In genomic region chr10:30151581-30152389, GRCh38 we compare ENCODE assay signal across 10 cellular contexts.
DNase-seq lines count a peak whose midpoint lies in the region; ATAC-seq, FAIRE-seq and TF ChIP-seq lines count a peak whose summit lies in the region.
"Had no signal": no experiment of that assay in that cellular context is flagged by ENCODE, and none has a peak within 500 bp of the region (broad histone marks: within the 10 kb centered on the region; RNA-seq: fewer than 3 reads in every experiment).

No MANE protein-coding gene starts in this region.

- peaks cover 26% of the 10 kb centered on the region for H3K27me3 Mint-ChIP-seq in activated CD8-positive, alpha-beta T cell treated with anti-CD3 and anti-CD28 coated beads for 36 hours

- H3K4me3 Mint-ChIP-seq in activated CD8-positive, alpha-beta T cell treated with anti-CD3 and anti-CD28 coated beads for 36 hours, result no peak overlapping the region

- peak; percentile 95 for FAIRE-seq in HTR-8/SVneo (lab: Jason Lieb, UNC)

- ATAC-seq in activated CD8-positive, alpha-beta T cell treated with anti-CD3 and anti-CD28 coated beads for 36 hours, result no peak
- no peak for ATAC-seq in HG02759 (IDR thresholded peaks at IDR 0.05; ENCODE audit: unreplicated experiment)
- ATAC-seq: body of pancreas had no signal

- intact Hi-C loops in activated CD8-positive, alpha-beta T cell treated with anti-CD3 and anti-CD28 coated beads for 36 hours (cut with micrococcal nuclease), result no loop called here

- CTCF ChIA-PET in activated CD8-positive, alpha-beta T cell treated with anti-CD3 and anti-CD28 coated beads for 36 hours (lab: Charles Lee), result no interaction called here

- H3K9me3 Mint-ChIP-seq in activated CD8-positive, alpha-beta T cell treated with anti-CD3 and anti-CD28 coated beads for 36 hours, result no peaks in the 10 kb centered on the region

- no peaks in the 10 kb centered on the region for H3K36me3 Mint-ChIP-seq in activated CD8-positive, alpha-beta T cell treated with anti-CD3 and anti-CD28 coated beads for 36 hours (ENCODE audit: low read depth)

- no peaks in the 10 kb centered on the region for H3K4me1 Mint-ChIP-seq in activated CD8-positive, alpha-beta T cell treated with anti-CD3 and anti-CD28 coated beads for 36 hours (ENCODE audit: low read depth)

- POLR2A ChIA-PET in activated CD8-positive, alpha-beta T cell treated with anti-CD3 and anti-CD28 coated beads for 36 hours (lab: Charles Lee), result no interaction called here

- no peak overlapping the region for H3K27ac Mint-ChIP-seq in activated CD8-positive, alpha-beta T cell treated with anti-CD3 and anti-CD28 coated beads for 36 hours

- peak; percentile 82 for DNase-seq in AG09319 (ENCODE audit: extremely low read depth, low read depth)
- peak; percentile 43 for DNase-seq in HTR-8/SVneo (ENCODE audit: insufficient read length, low spot score)
- peak; percentile 2 for DNase-seq in activated CD8-positive, alpha-beta T cell treated with anti-CD3 and anti-CD28 coated beads for 36 hours
- DNase-seq in inferior parietal cortex (ENCODE audit: extremely low spot score), result peak; percentile 19
- DNase-seq in stimulated activated CD4-positive, alpha-beta T cell treated with anti-CD3 and anti-CD28 coated beads, Interleukin-4, amount 100 ng/mL, for 4 hours, result no peak
- no peak for DNase-seq in NCI-H1436 (lab: John Stamatoyannopoulos, UW)
- DNase-seq in NAMALWA (ENCODE audit: low spot score), result no peak
- DNase-seq: NCI-H1930 had no signal

- TF ChIP-seq CTCF in AG09319 (IDR thresholded peaks at IDR 0.05; ENCODE audit: low read depth, low read length), result peak; percentile 3; the same call in 1 of the 2 replicates
- no peak for TF ChIP-seq CTCF in activated CD8-positive, alpha-beta T cell treated with anti-CD3 and anti-CD28 coated beads for 36 hours (IDR thresholded peaks at IDR 0.05)

Comparison
In these comparisons a context has a peak if more than half of its experiments do, and no peak if none do; other contexts are left out.
1. DNase-seq: peak in AG09319 (single experiment), HTR-8/SVneo (single experiment), activated CD8-positive, alpha-beta T cell treated with anti-CD3 and anti-CD28 coated beads for 36 hours (single experiment) and inferior parietal cortex (single experiment); none in stimulated activated CD4-positive, alpha-beta T cell treated with anti-CD3 and anti-CD28 coated beads, Interleukin-4, amount 100 ng/mL, for 4 hours (0 of 2), NCI-H1436 (single experiment) and NAMALWA (single experiment).